Comparison of ENCODE assay signal across 25 cellular contexts in the genomic region with DNA sequence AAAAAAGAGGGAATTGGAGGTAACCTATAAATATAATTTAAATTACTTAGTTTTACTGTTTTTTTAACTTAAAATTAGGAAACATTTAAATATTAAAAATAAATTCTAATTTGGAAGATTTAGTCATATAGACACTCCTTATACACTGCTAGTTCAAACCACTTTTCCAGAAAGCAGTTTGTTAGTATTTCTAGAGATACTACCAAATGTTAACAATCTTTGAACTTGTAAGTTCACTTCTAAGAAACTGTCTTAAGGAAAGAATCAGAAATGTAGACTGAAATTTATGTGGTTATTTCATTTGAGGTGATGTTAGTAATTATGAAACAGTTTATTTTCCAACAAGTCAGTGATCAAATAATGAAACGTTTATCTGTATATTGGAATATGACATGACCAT.
"Had no signal": no experiment of that assay in that cellular context is flagged by ENCODE, and none has a peak within 500 bp of the region (broad histone marks: within the 10 kb centered on the region; RNA-seq: fewer than 3 reads in every experiment).

No MANE protein-coding gene starts in this region.

- H3K4me3 Mint-ChIP-seq: activated B cell treated with CpG ODN at 0.5 μM for 24 hours; activated CD4-positive, alpha-beta memory T cell treated with anti-CD3 and anti-CD28 coated beads for 36 hours; T-cell had no signal

- H3K27me3 Mint-ChIP-seq: activated B cell treated with CpG ODN at 0.5 μM for 24 hours; activated CD4-positive, alpha-beta memory T cell treated with anti-CD3 and anti-CD28 coated beads for 36 hours; T-cell had no signal

- ATAC-seq: Panc1, Right ventricle myocardium inferior, T-cell had no signal

- H3K27ac Mint-ChIP-seq: activated B cell treated with CpG ODN at 0.5 μM for 24 hours; activated CD4-positive, alpha-beta memory T cell treated with anti-CD3 and anti-CD28 coated beads for 36 hours; activated naive CD4-positive, alpha-beta T cell treated with anti-CD3 and anti-CD28 coated beads, Interleukin-2, amount 50 U/mL, for 72 hours; T-cell had no signal

- H3K9me3 Mint-ChIP-seq: activated B cell treated with CpG ODN at 0.5 μM for 24 hours had no signal

- DNase-seq: activated B cell treated with CpG ODN at 0.5 μM for 24 hours; activated CD4-positive, alpha-beta memory T cell treated with anti-CD3 and anti-CD28 coated beads for 36 hours; activated CD4-positive, alpha-beta T cell treated with anti-CD3 and anti-CD28 coated beads for 4 hours; activated CD8-positive, alpha-beta memory T cell treated with anti-CD3 and anti-CD28 coated beads, Interleukin-2, amount 50 U/mL, for 4 hours; activated effector memory CD4-positive, alpha-beta T cell treated with anti-CD3 and anti-CD28 coated beads, Interleukin-2, amount 50 U/mL, for 16 hours; activated naive CD4-positive, alpha-beta T cell treated with Interleukin-2 at 50 U/mL for 16 hours; anterior cingulate cortex; cerebellar nuclear complex; Kasumi-1; KBM-7; NCI-H1048; NCI-H1417; NCI-H2029; NCI-H2107; NCI-H2171 treated with DMSO at 0.1 percent for 48 hours; NCI-H226; NCI-H526; NCI-H82; OCI-M1; RPMI8226; T-cell; T1000 had no signal
